ENCODE assay signal across 23 cellular contexts in genomic region chr14:73471582-73472181, GRCh38.
"Had no signal": no experiment of that assay in that cellular context is flagged by ENCODE, and none has a peak within 500 bp of the region (broad histone marks: within the 10 kb centered on the region; RNA-seq: fewer than 3 reads in every experiment).

No MANE protein-coding gene starts in this region.

- H3K4me3 ChIP-seq: body of pancreas, cardiac muscle cell, colonic mucosa, left ventricle myocardium inferior, pancreas, psoas muscle, sigmoid colon, thoracic aorta, uterus had no signal

- H3K4me3 Mint-ChIP-seq: activated CD8-positive, alpha-beta T cell treated with anti-CD3 and anti-CD28 coated beads, Interleukin-2, amount 10 ng/mL, durations not matched to agents 7 days and 5 days; activated naive CD8-positive, alpha-beta T cell; nephron progenitor cell; stimulated activated effector memory CD8-positive, alpha-beta T cell treated with anti-CD3 and anti-CD28 coated beads, Interleukin-12 subunit alpha, Interleukin-12 subunit beta, amount 100 ng/mL, for 72 hours; stimulated activated naive CD8-positive, alpha-beta T cell treated with anti-CD3 and anti-CD28 coated beads, Interleukin-15, Interleukin-2, amounts not matched to agents 100 ng/mL and 50 ng/mL, for 24 hours; type B pancreatic cell; WTC11 had no signal

- H3K36me3 Mint-ChIP-seq: activated naive CD8-positive, alpha-beta T cell; naive B cell; stimulated activated effector memory CD8-positive, alpha-beta T cell treated with anti-CD3 and anti-CD28 coated beads, Interleukin-12 subunit alpha, Interleukin-12 subunit beta, amount 100 ng/mL, for 72 hours; type B pancreatic cell; WTC11 had no signal

- H3K9me3 Mint-ChIP-seq: naive B cell; nephron progenitor cell; stimulated activated effector memory CD8-positive, alpha-beta T cell treated with anti-CD3 and anti-CD28 coated beads, Interleukin-12 subunit alpha, Interleukin-12 subunit beta, amount 100 ng/mL, for 72 hours; stimulated activated naive CD8-positive, alpha-beta T cell treated with anti-CD3 and anti-CD28 coated beads, Interleukin-15, Interleukin-2, amounts not matched to agents 100 ng/mL and 50 ng/mL, for 24 hours; type B pancreatic cell; WTC11 had no signal

- DNase-seq: activated CD4-positive, alpha-beta T cell treated with anti-CD3 and anti-CD28 coated beads for 1 hour; activated effector memory CD4-positive, alpha-beta T cell treated with Interleukin-2 at 50 U/mL for 16 hours; activated naive CD4-positive, alpha-beta T cell treated with Interleukin-2 at 50 U/mL for 16 hours; colonic mucosa; effector CD8-positive, alpha-beta T cell; left ventricle myocardium inferior; pancreas; psoas muscle; sigmoid colon; stimulated activated CD4-positive, alpha-beta T cell treated with anti-CD3 and anti-CD28 coated beads, Interleukin-4, amount 100 ng/mL, for 24 hours; uterus had no signal

- H3K27ac ChIP-seq: body of pancreas, cardiac muscle cell, colonic mucosa, left ventricle myocardium inferior, pancreas, psoas muscle, sigmoid colon, thoracic aorta, uterus had no signal

- FAIRE-seq: pancreas, small intestine had no signal

- H3K27me3 ChIP-seq: body of pancreas, cardiac muscle cell, colonic mucosa, pancreas, sigmoid colon, uterus had no signal

- H3K36me3 ChIP-seq: cardiac muscle cell, colonic mucosa, left ventricle myocardium inferior, pancreas, sigmoid colon, thoracic aorta, uterus had no signal

- H3K9me3 ChIP-seq: body of pancreas, colonic mucosa, left ventricle myocardium inferior, pancreas, psoas muscle, sigmoid colon, thoracic aorta, uterus had no signal

- H3K4me1 ChIP-seq: body of pancreas, colonic mucosa, left ventricle myocardium inferior, pancreas, psoas muscle, sigmoid colon, uterus had no signal

- H3K27ac Mint-ChIP-seq: activated CD8-positive, alpha-beta T cell treated with anti-CD3 and anti-CD28 coated beads, Interleukin-2, amount 10 ng/mL, durations not matched to agents 7 days and 5 days; activated naive CD8-positive, alpha-beta T cell; naive B cell; nephron progenitor cell; stimulated activated effector memory CD8-positive, alpha-beta T cell treated with anti-CD3 and anti-CD28 coated beads, Interleukin-12 subunit alpha, Interleukin-12 subunit beta, amount 100 ng/mL, for 72 hours; stimulated activated naive CD8-positive, alpha-beta T cell treated with anti-CD3 and anti-CD28 coated beads, Interleukin-15, Interleukin-2, amounts not matched to agents 100 ng/mL and 50 ng/mL, for 24 hours; type B pancreatic cell; WTC11 had no signal

- H3K27me3 Mint-ChIP-seq: activated naive CD8-positive, alpha-beta T cell; naive B cell; stimulated activated naive CD8-positive, alpha-beta T cell treated with anti-CD3 and anti-CD28 coated beads, Interleukin-15, Interleukin-2, amounts not matched to agents 100 ng/mL and 50 ng/mL, for 24 hours; type B pancreatic cell had no signal
